In the genomic region with DNA sequence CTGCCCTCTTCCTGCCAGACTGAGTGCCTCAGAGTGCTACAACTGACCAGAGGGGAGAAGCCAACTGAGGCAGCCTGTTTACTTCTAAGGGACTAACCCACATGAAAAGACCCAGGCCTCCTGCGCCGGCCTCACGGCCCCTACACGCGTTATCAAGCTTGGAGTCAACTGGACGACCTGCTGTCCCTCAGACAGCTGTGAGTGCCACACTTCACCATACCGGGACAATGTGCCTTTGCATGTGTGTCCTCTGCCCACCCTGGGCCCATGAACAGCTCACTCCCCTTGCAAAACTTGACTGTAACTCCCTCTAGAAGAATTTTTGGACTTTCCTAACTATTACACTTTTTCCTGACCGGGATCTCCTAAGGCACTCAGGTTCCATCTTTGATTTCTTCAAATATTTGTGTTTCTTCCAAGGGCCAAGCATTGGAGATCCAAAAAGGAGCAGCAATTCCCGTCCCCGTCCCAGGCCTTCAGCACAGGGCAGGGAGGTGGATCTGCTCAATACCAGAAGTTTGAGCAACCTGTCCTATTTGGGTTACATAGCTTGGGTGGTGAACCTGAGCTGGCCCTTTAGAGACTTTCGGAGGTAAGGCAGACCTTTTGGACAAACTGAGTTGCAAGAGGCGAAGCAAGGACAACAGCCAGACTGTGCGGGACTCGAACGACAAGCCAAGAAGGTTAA, we compare ENCODE assay signal across 8 cellular contexts. TPM values are rescaled to one million over a fixed set of nuclear protein-coding genes. Genes with fewer than 3 reads are reported as not detected.
A peak's percentile ranks its signal among the peaks of the same experiment; 100 is the strongest.
DNase-seq lines count a peak whose midpoint lies in the region; ATAC-seq and TF ChIP-seq lines count a peak whose summit lies in the region.

No MANE protein-coding gene starts in this region.

- H3K9me3 ChIP-seq in A673 (ENCODE audit: low read depth, low read length, poor library complexity, severe bottlenecking) (no peaks in the 10 kb centered on the region), tibial nerve (no peaks in the 10 kb centered on the region)

- peak overlapping the region; percentile 94; the same call in 1 of the 2 replicates for H3K27ac Mint-ChIP-seq in HFFc6
- H3K27ac Mint-ChIP-seq in activated CD8-positive, alpha-beta T cell treated with anti-CD3 and anti-CD28 coated beads, Interleukin-2, amount 10 ng/mL, durations not matched to agents 7 days and 5 days, result peak overlapping the region; percentile 66

- intact Hi-C loops in A673 (cut with micrococcal nuclease; ENCODE audit: unreplicated experiment), result no loop called here

- no TSS peak for BruUV-seq in A673 (replicated peaks; lab: Mats Ljungman, UMichigan)

- no peaks in the 10 kb centered on the region for H3K27me3 Mint-ChIP-seq in HFFc6 (ENCODE audit: insufficient read depth)
- no peaks in the 10 kb centered on the region for H3K27me3 Mint-ChIP-seq in activated CD8-positive, alpha-beta T cell treated with anti-CD3 and anti-CD28 coated beads, Interleukin-2, amount 10 ng/mL, durations not matched to agents 7 days and 5 days (ENCODE audit: low read depth)

- POLR2A ChIA-PET in A673 (lab: Charles Lee; ENCODE audit: low non-redundant PET), result interaction anchor here (0.6 kb wide), 1 partner anchor 47 kb away, joined by 4 read pairs; no protein-coding TSS in a partner anchor
- POLR2A ChIA-PET in activated CD8-positive, alpha-beta T cell treated with anti-CD3 and anti-CD28 coated beads, Interleukin-2, amount 10 ng/mL, durations not matched to agents 7 days and 5 days (lab: Charles Lee), result interaction anchor here (3.0 kb wide), 1 partner anchor 26 kb away, joined by 18 read pairs; no protein-coding TSS in a partner anchor

- ATAC-seq in activated CD8-positive, alpha-beta T cell treated with anti-CD3 and anti-CD28 coated beads, Interleukin-2, amount 10 ng/mL, durations not matched to agents 7 days and 5 days, result peak; percentile 28
- no peak for ATAC-seq in HG02571 (IDR thresholded peaks at IDR 0.05; ENCODE audit: unreplicated experiment)

- H3K27ac ChIP-seq in A673 (ENCODE audit: low read depth, low read length, poor library complexity, severe bottlenecking) (no peak overlapping the region), tibial nerve (peak overlapping the region in 1 of 4 donors; percentile 6)

- H3K4me3 Mint-ChIP-seq in HFFc6, result peak overlapping the region; percentile 91
- peak overlapping the region; percentile 74 for H3K4me3 Mint-ChIP-seq in activated CD8-positive, alpha-beta T cell treated with anti-CD3 and anti-CD28 coated beads, Interleukin-2, amount 10 ng/mL, durations not matched to agents 7 days and 5 days

- H3K4me3 ChIP-seq in A673 (ENCODE audit: low read depth, low read length, poor library complexity, severe bottlenecking) (peak overlapping the region; percentile 78), tibial nerve (peak overlapping the region in 3 of 4 donors; percentile 84 to 92 (median 86))

- H3K4me1 ChIP-seq in A673 (ENCODE audit: insufficient read depth, low read length, poor library complexity, severe bottlenecking) (peaks cover 7% of the 10 kb centered on the region), tibial nerve (peaks cover 0 to 51% (median 22%) of the 10 kb centered on the region in 4 donors)

- no peaks in the 10 kb centered on the region for H3K9me3 Mint-ChIP-seq in HFFc6
- H3K9me3 Mint-ChIP-seq in activated CD8-positive, alpha-beta T cell treated with anti-CD3 and anti-CD28 coated beads, Interleukin-2, amount 10 ng/mL, durations not matched to agents 7 days and 5 days (ENCODE audit: insufficient read depth), result no peaks in the 10 kb centered on the region

- H3K4me1 Mint-ChIP-seq in HFFc6 (ENCODE audit: low read depth), result peaks cover 50% of the 10 kb centered on the region
- H3K4me1 Mint-ChIP-seq in activated CD8-positive, alpha-beta T cell treated with anti-CD3 and anti-CD28 coated beads, Interleukin-2, amount 10 ng/mL, durations not matched to agents 7 days and 5 days (ENCODE audit: low read depth), result peaks cover 50% of the 10 kb centered on the region

- H3K36me3 Mint-ChIP-seq in HFFc6 (ENCODE audit: low read depth), result peaks cover 29% of the 10 kb centered on the region
- peaks cover 34% of the 10 kb centered on the region for H3K36me3 Mint-ChIP-seq in activated CD8-positive, alpha-beta T cell treated with anti-CD3 and anti-CD28 coated beads, Interleukin-2, amount 10 ng/mL, durations not matched to agents 7 days and 5 days (ENCODE audit: low read depth)

- CTCF ChIA-PET in A673 (lab: Charles Lee), result no interaction called here
- CTCF ChIA-PET in activated CD8-positive, alpha-beta T cell treated with anti-CD3 and anti-CD28 coated beads, Interleukin-2, amount 10 ng/mL, durations not matched to agents 7 days and 5 days (lab: Charles Lee), result interaction anchor here (0.9 to 3.2 kb wide), 8 partner anchors 8 to 199 kb away, joined by 3 to 22 read pairs (median 5); no protein-coding TSS in a partner anchor

- WGBS in tibial nerve, 2 donors, result 61% methylated on average over 11 to 15 of the region's 15 CpGs

- DNase-seq in A673 (ENCODE audit: low spot score) (peak; percentile 40), HFFc6 (no peak), islet precursor cell (peak; percentile 77), tibial nerve (ENCODE audit: low spot score in 2 of 2) (no peak), GM20000 (ENCODE audit: low spot score) (no peak), NCI-H187 treated with DMSO at 0.1 percent for 48 hours (lab: John Stamatoyannopoulos, UW) (no peak)
- peak; percentile 62 for DNase-seq in activated CD8-positive, alpha-beta T cell treated with anti-CD3 and anti-CD28 coated beads, Interleukin-2, amount 10 ng/mL, durations not matched to agents 7 days and 5 days

- H3K36me3 ChIP-seq in A673 (ENCODE audit: insufficient read depth, low read length, poor library complexity, severe bottlenecking) (peaks cover 11% of the 10 kb centered on the region), tibial nerve (peaks cover 0 to 20% (median 5%) of the 10 kb centered on the region in 3 donors)

- TF ChIP-seq EP300 in tibial nerve (IDR thresholded peaks at IDR 0.05), result no peak

- TF ChIP-seq POLR2A in tibial nerve (IDR thresholded peaks at IDR 0.05), result no peak

- H3K27me3 ChIP-seq in A673 (replicated peaks; ENCODE audit: insufficient read depth, low read depth, low read length, poor library complexity) (no peaks in the 10 kb centered on the region), tibial nerve (no peaks in the 10 kb centered on the region)

- TF ChIP-seq CTCF in A673 (conservative IDR thresholded peaks at IDR 0.05; ENCODE audit: low read depth, low read length) (no peak), HFFc6 (IDR thresholded peaks at IDR 0.05) (no peak), tibial nerve (IDR thresholded peaks at IDR 0.05) (no peak), GM20000 (IDR thresholded peaks at IDR 0.05; ENCODE audit: extremely low read depth, missing control alignments) (no peak)

RNA-seq across cellular contexts. Expression of gene NOP14, which starts 1.7 kb away (rescaled TPM):
- total RNA-seq in A673 (2021) (60.9 and 69.9 TPM in 2 replicates), tibial nerve (10 to 100 TPM; 18.2 to 39.6 (median 26.8) TPM)
- 10 to 100 TPM; 34.8 to 39.4 (median 37.0) TPM for total RNA-seq in HFFc6 (2021; fragmentation: NEBNext Ultra II Directional; extraction: Animal tissue kit (Norgen Biotek cat#: 25700))
- 10 to 100 TPM; 47.6 to 52.3 TPM for total RNA-seq in activated CD8-positive, alpha-beta T cell treated with anti-CD3 and anti-CD28 coated beads, Interleukin-2, amount 10 ng/mL, durations not matched to agents 7 days and 5 days

RNA-seq across cellular contexts. Expression of gene GRK4, which starts 1.8 kb away (rescaled TPM):
- total RNA-seq in A673 (2021) (5.9 and 7.5 TPM in 2 replicates), tibial nerve (10 to 100 TPM in 1 of 4 donors, 1 to 10 TPM in 3; 6.1 to 15.1 (median 9.3) TPM)
- total RNA-seq in HFFc6 (2021; fragmentation: NEBNext Ultra II Directional; extraction: Animal tissue kit (Norgen Biotek cat#: 25700)), result 1 to 10 TPM; 5.1 to 8.1 (median 6.7) TPM
- 1 to 10 TPM; 2.2 to 2.6 TPM for total RNA-seq in activated CD8-positive, alpha-beta T cell treated with anti-CD3 and anti-CD28 coated beads, Interleukin-2, amount 10 ng/mL, durations not matched to agents 7 days and 5 days

Comparison
In these comparisons a context has a peak if more than half of its experiments do, and no peak if none do; other contexts are left out.
1. DNase-seq: peak in A673 (single experiment), activated CD8-positive, alpha-beta T cell treated with anti-CD3 and anti-CD28 coated beads, Interleukin-2, amount 10 ng/mL, durations not matched to agents 7 days and 5 days (single experiment) and islet precursor cell (single experiment); none in HFFc6 (single experiment), tibial nerve (0 of 2), GM20000 (single experiment) and NCI-H187 treated with DMSO at 0.1 percent for 48 hours (single experiment).